Comparison of ENCODE assay signal across 12 cellular contexts in genomic region chr6:52672422-52673025, GRCh38. TPM values are rescaled to one million over a fixed set of nuclear protein-coding genes. Genes with fewer than 3 reads are reported as not detected.
DNase-seq lines count a peak whose midpoint lies in the region; ATAC-seq and TF ChIP-seq lines count a peak whose summit lies in the region.
"Had no signal": no experiment of that assay in that cellular context is flagged by ENCODE, and none has a peak within 500 bp of the region (broad histone marks: within the 10 kb centered on the region; RNA-seq: fewer than 3 reads in every experiment).

No MANE protein-coding gene starts in this region.

- peaks cover 25% of the 10 kb centered on the region; the same call in 1 of the 2 replicates for H3K79me2 ChIP-seq in HCT116 (ENCODE audit: insufficient read depth, low read length)

- H3K27ac Mint-ChIP-seq in CD4-positive, alpha-beta memory T cell, result peak overlapping the region in 5 of 7 donors; percentile 1 to 92 (median 44)
- no peak overlapping the region for H3K27ac Mint-ChIP-seq in activated CD4-positive, alpha-beta memory T cell treated with anti-CD3 and anti-CD28 coated beads for 36 hours
- no peak overlapping the region for H3K27ac Mint-ChIP-seq in stimulated activated naive CD8-positive, alpha-beta T cell treated with anti-CD3 and anti-CD28 coated beads, Interleukin-15, amount 100 ng/mL, for 72 hours

- POLR2A ChIA-PET in CD4-positive, alpha-beta memory T cell (lab: Charles Lee; ENCODE audit: partially characterized antibody), result no interaction called here
- POLR2A ChIA-PET in HCT116 (lab: Charles Lee), result no interaction called here
- POLR2A ChIA-PET in activated CD4-positive, alpha-beta memory T cell treated with anti-CD3 and anti-CD28 coated beads for 36 hours (lab: Charles Lee), result no interaction called here

- H3K9me2 ChIP-seq in HCT116 (ENCODE audit: insufficient read depth), result no peaks in the 10 kb centered on the region

- peak; percentile 52 for ATAC-seq in HCT116
- no peak for ATAC-seq in stimulated activated naive CD8-positive, alpha-beta T cell treated with anti-CD3 and anti-CD28 coated beads, Interleukin-15, amount 100 ng/mL, for 72 hours
- ATAC-seq: Panc1 had no signal

- H3K4me1 Mint-ChIP-seq in CD4-positive, alpha-beta memory T cell, result peaks cover 25 to 32% (median 27%) of the 10 kb centered on the region in 4 donors
- H3K4me1 Mint-ChIP-seq in activated CD4-positive, alpha-beta memory T cell treated with anti-CD3 and anti-CD28 coated beads for 36 hours (ENCODE audit: low read depth), result peaks cover 35% of the 10 kb centered on the region
- H3K4me1 Mint-ChIP-seq in stimulated activated naive CD8-positive, alpha-beta T cell treated with anti-CD3 and anti-CD28 coated beads, Interleukin-15, amount 100 ng/mL, for 72 hours, result peaks cover 43% of the 10 kb centered on the region

- TF ChIP-seq RAD21 in HCT116 (IDR thresholded peaks at IDR 0.05; ENCODE audit: low read depth), result no peak

- BruUV-seq in HCT116 (replicated peaks; lab: Mats Ljungman, UMichigan), result no TSS peak

- RAD21 ChIA-PET in HCT116 (lab: Charles Lee; ENCODE audit: low non-redundant PET in 1 of 2, low total read pairs in 2 of 2, uncharacterized antibody in 2 of 2, unreplicated experiment in 2 of 2), result no interaction called here

- CTCF ChIA-PET in CD4-positive, alpha-beta memory T cell (lab: Charles Lee; ENCODE audit: partially characterized antibody), result interaction anchor here (1.1 to 3.8 kb wide), 5 partner anchors 10 to 623 kb away, joined by 3 to 23 read pairs (median 6); no protein-coding TSS in a partner anchor
- CTCF ChIA-PET in HCT116 (lab: Charles Lee), result interaction anchor here (1.0 kb wide), 1 partner anchor 257 kb away, joined by 3 read pairs; no protein-coding TSS in a partner anchor
- CTCF ChIA-PET in activated CD4-positive, alpha-beta memory T cell treated with anti-CD3 and anti-CD28 coated beads for 36 hours (lab: Charles Lee), result interaction anchor here (1.1 to 1.8 kb wide), 2 partner anchors 20 to 256 kb away, joined by 3 to 6 read pairs; no protein-coding TSS in a partner anchor

- H3K27ac ChIP-seq in CD4-positive, alpha-beta memory T cell (ENCODE audit: low read depth, low read length), result no peak overlapping the region
- H3K27ac ChIP-seq in HCT116 (ENCODE audit: low read depth, low read length), result peak overlapping the region; percentile 23; the same call in 1 of the 2 replicates
- H3K27ac ChIP-seq in tibial artery, result no peak overlapping the region

- H3K9ac ChIP-seq in HCT116 (ENCODE audit: low read length), result peak overlapping the region; percentile 67

- H2AFZ ChIP-seq in HCT116 (ENCODE audit: low read depth, low read length, poor library complexity, severe bottlenecking), result no peak overlapping the region

- H3K4me2 ChIP-seq in HCT116 (ENCODE audit: low read length), result peak overlapping the region; percentile 91

- no peaks in the 10 kb centered on the region for H3K27me3 Mint-ChIP-seq in CD4-positive, alpha-beta memory T cell
- no peaks in the 10 kb centered on the region for H3K27me3 Mint-ChIP-seq in activated CD4-positive, alpha-beta memory T cell treated with anti-CD3 and anti-CD28 coated beads for 36 hours
- H3K27me3 Mint-ChIP-seq in stimulated activated naive CD8-positive, alpha-beta T cell treated with anti-CD3 and anti-CD28 coated beads, Interleukin-15, amount 100 ng/mL, for 72 hours, result no peaks in the 10 kb centered on the region

- no peaks in the 10 kb centered on the region for H4K20me1 ChIP-seq in HCT116 (ENCODE audit: insufficient read depth)

- H3K4me1 ChIP-seq in CD4-positive, alpha-beta memory T cell (ENCODE audit: insufficient read depth, low read length), result peaks cover 25% of the 10 kb centered on the region
- H3K4me1 ChIP-seq in HCT116 (ENCODE audit: control insufficient read depth in 1 of 2, insufficient read depth in 2 of 2, low read length in 2 of 2), result peaks cover 13 to 28% of the 10 kb centered on the region in 2 experiments
- peaks cover 0 to 26% (median 9%) of the 10 kb centered on the region in 4 donors for H3K4me1 ChIP-seq in tibial artery

- no peaks in the 10 kb centered on the region for H3K27me3 ChIP-seq in CD4-positive, alpha-beta memory T cell (ENCODE audit: insufficient read depth, low read length)
- H3K27me3 ChIP-seq in HCT116 (ENCODE audit: insufficient read depth, low read length) (no peaks in the 10 kb centered on the region), tibial artery (no peaks in the 10 kb centered on the region)

- peak overlapping the region in 7 of 8 donors; percentile 1 to 94 (median 49) for H3K4me3 Mint-ChIP-seq in CD4-positive, alpha-beta memory T cell
- no peak overlapping the region for H3K4me3 Mint-ChIP-seq in activated CD4-positive, alpha-beta memory T cell treated with anti-CD3 and anti-CD28 coated beads for 36 hours
- H3K4me3 Mint-ChIP-seq in stimulated activated naive CD8-positive, alpha-beta T cell treated with anti-CD3 and anti-CD28 coated beads, Interleukin-15, amount 100 ng/mL, for 72 hours, result no peak overlapping the region

- no peak overlapping the region for H3K4me3 ChIP-seq in CD4-positive, alpha-beta memory T cell (ENCODE audit: low read length in 2 of 2)
- peak overlapping the region; percentile 71 to 75 for H3K4me3 ChIP-seq in HCT116 (replicated peaks in 1 of 2; ENCODE audit: low read depth in 1 of 2, low read length in 2 of 2)
- H3K4me3 ChIP-seq in tibial artery, result no peak overlapping the region

- no peaks in the 10 kb centered on the region for H3K9me3 ChIP-seq in CD4-positive, alpha-beta memory T cell (ENCODE audit: control insufficient read depth in 1 of 2, low read length in 2 of 2)
- H3K9me3 ChIP-seq in HCT116 (ENCODE audit: control insufficient read depth in 1 of 2, insufficient read depth in 1 of 2, low read depth in 1 of 2, low read length in 2 of 2), result no peaks in the 10 kb centered on the region
- no peaks in the 10 kb centered on the region for H3K9me3 ChIP-seq in tibial artery
- H3K9me3 ChIP-seq: HAP-1 had no signal

- intact Hi-C loops in CD4-positive, alpha-beta memory T cell (cut with micrococcal nuclease), result loop anchor here (5.0 kb wide), 1 partner anchor 325 kb away; the partner anchor contains the start of gene GSTA4
- intact Hi-C loops in HCT116 (cut with micrococcal nuclease), result no loop called here
- intact Hi-C loops in activated CD4-positive, alpha-beta memory T cell treated with anti-CD3 and anti-CD28 coated beads for 36 hours (cut with micrococcal nuclease), result loop anchor here (10.0 kb wide), 1 partner anchor 322 kb away; the partner anchor contains the start of gene GSTA4
- intact Hi-C loops in tibial artery (cut with DNase I; ENCODE audit: low total_unique reads), result no loop called here

- no peak for TF ChIP-seq POLR2A in HCT116 (IDR thresholded peaks at IDR 0.05; ENCODE audit: borderline replicate concordance, extremely low read depth, insufficient read depth, insufficient read length)

- TF ChIP-seq CTCF in HCT116 (IDR thresholded peaks at IDR 0.05 in 2 of 3, conservative IDR thresholded peaks at IDR 0.05 in 1 of 3; ENCODE audit: borderline replicate concordance in 1 of 3, insufficient read depth in 1 of 3, low read depth in 2 of 3, low read length in 2 of 3) (no peak), tibial artery (IDR thresholded peaks at IDR 0.05) (no peak)

- H3K36me3 ChIP-seq in CD4-positive, alpha-beta memory T cell (ENCODE audit: insufficient read depth, low read length), result no peaks in the 10 kb centered on the region
- 0 out of 4 replicates have a peak, but pooled peaks cover 0 to 3% of the 10 kb centered on the region in 2 experiments for H3K36me3 ChIP-seq in HCT116 (ENCODE audit: control insufficient read depth in 1 of 2, insufficient read depth in 2 of 2, low read length in 2 of 2)
- H3K36me3 ChIP-seq in tibial artery, result peaks cover 9 to 16% (median 12%) of the 10 kb centered on the region in 3 donors
- H3K36me3 ChIP-seq: HAP-1 had no signal

- no peaks in the 10 kb centered on the region for H3K9me3 Mint-ChIP-seq in CD4-positive, alpha-beta memory T cell
- H3K9me3 Mint-ChIP-seq in activated CD4-positive, alpha-beta memory T cell treated with anti-CD3 and anti-CD28 coated beads for 36 hours, result no peaks in the 10 kb centered on the region
- H3K9me3 Mint-ChIP-seq in stimulated activated naive CD8-positive, alpha-beta T cell treated with anti-CD3 and anti-CD28 coated beads, Interleukin-15, amount 100 ng/mL, for 72 hours, result no peaks in the 10 kb centered on the region

- no peak for DNase-seq in CD4-positive, alpha-beta memory T cell
- DNase-seq in HCT116 (ENCODE audit: low read depth, low spot score), result peak; percentile 52
- DNase-seq in activated CD4-positive, alpha-beta memory T cell treated with anti-CD3 and anti-CD28 coated beads for 36 hours, result peak; percentile 15
- DNase-seq in kidney glomerular epithelial cell (lab: John Stamatoyannopoulos, UW), result peak; percentile 10
- no peak for DNase-seq in Ammon's horn (ENCODE audit: low spot score)
- no peak for DNase-seq in stimulated activated naive CD8-positive, alpha-beta T cell treated with anti-CD3 and anti-CD28 coated beads, Interleukin-15, amount 100 ng/mL, for 72 hours
- no peak for DNase-seq in tibial artery
- DNase-seq in globus pallidus (ENCODE audit: low spot score), result no peak
- DNase-seq: activated CD4-positive, CD25-positive, alpha-beta regulatory T cell treated with anti-CD3 and anti-CD28 coated beads, Interleukin-2, amount 50 U/mL, for 72 hours; NCI-H187 had no signal

- peaks cover 13 to 17% of the 10 kb centered on the region in 2 donors for H3K36me3 Mint-ChIP-seq in CD4-positive, alpha-beta memory T cell
- H3K36me3 Mint-ChIP-seq in activated CD4-positive, alpha-beta memory T cell treated with anti-CD3 and anti-CD28 coated beads for 36 hours, result peaks cover 13% of the 10 kb centered on the region

TF ChIP-seq in HCT116, 20 proteins besides CTCF, POLR2A, EP300 and RAD21 (continues in another document):
- TF ChIP-seq EZH2phosphoT487 (IDR thresholded peaks at IDR 0.05; ENCODE audit: borderline replicate concordance) (no peak), SP1 (IDR thresholded peaks at IDR 0.05; ENCODE audit: low read depth) (no peak), ELF1 (IDR thresholded peaks at IDR 0.05; ENCODE audit: borderline replicate concordance, low read depth) (no peak), ZNF274 (IDR thresholded peaks at IDR 0.05; ENCODE audit: low read depth, low read length) (no peak), POLR2AphosphoS5 (IDR thresholded peaks at IDR 0.05; ENCODE audit: low read depth, low read length) (no peak)

RNA-seq across cellular contexts. Expression of gene TMEM14A, which starts 1.6 kb away (rescaled TPM):
- total RNA-seq in CD4-positive, alpha-beta memory T cell, result 10 to 100 TPM in 1 of 2 experiments, 1 to 10 TPM in 1; 9.5 to 10.0 TPM
- polyA plus RNA-seq in CD4-positive, alpha-beta memory T cell, result 10 to 100 TPM; 30.7 to 58.1 TPM
- total RNA-seq in HCT116 (2021; ENCODE audit: unreplicated experiment), result 51.5 TPM
- polyA plus RNA-seq in HCT116 (2012), result 27.1 and 31.5 TPM in 2 replicates
- 10 to 100 TPM; 16.8 to 19.3 TPM for total RNA-seq in activated CD4-positive, alpha-beta memory T cell treated with anti-CD3 and anti-CD28 coated beads for 36 hours

Comparison
In these comparisons a context has a peak if more than half of its experiments do, and no peak if none do; other contexts are left out.
1. DNase-seq: peak in HCT116 (single experiment), activated CD4-positive, alpha-beta memory T cell treated with anti-CD3 and anti-CD28 coated beads for 36 hours (single experiment) and kidney glomerular epithelial cell (single experiment); none in CD4-positive, alpha-beta memory T cell (0 of 5), Ammon's horn (single experiment), stimulated activated naive CD8-positive, alpha-beta T cell treated with anti-CD3 and anti-CD28 coated beads, Interleukin-15, amount 100 ng/mL, for 72 hours (0 of 2), tibial artery (0 of 2) and globus pallidus (single experiment).
2. H3K4me3 ChIP-seq: peak in HCT116 (2 of 2); none in CD4-positive, alpha-beta memory T cell (0 of 2) and tibial artery (0 of 2).
3. H3K27ac Mint-ChIP-seq: peak in CD4-positive, alpha-beta memory T cell (5 of 7); none in activated CD4-positive, alpha-beta memory T cell treated with anti-CD3 and anti-CD28 coated beads for 36 hours (single experiment) and stimulated activated naive CD8-positive, alpha-beta T cell treated with anti-CD3 and anti-CD28 coated beads, Interleukin-15, amount 100 ng/mL, for 72 hours (0 of 2).
4. H3K4me3 Mint-ChIP-seq: peak in CD4-positive, alpha-beta memory T cell (7 of 8); none in activated CD4-positive, alpha-beta memory T cell treated with anti-CD3 and anti-CD28 coated beads for 36 hours (single experiment) and stimulated activated naive CD8-positive, alpha-beta T cell treated with anti-CD3 and anti-CD28 coated beads, Interleukin-15, amount 100 ng/mL, for 72 hours (0 of 2).
5. intact Hi-C loops: an anchor here in CD4-positive, alpha-beta memory T cell (5.0 kb wide) and activated CD4-positive, alpha-beta memory T cell treated with anti-CD3 and anti-CD28 coated beads for 36 hours (10.0 kb wide); none called in HCT116 and tibial artery.